Comparison of ENCODE assay signal across 20 cellular contexts in genomic region chr4:8211737-8212581, GRCh38. TPM values are rescaled to one million over a fixed set of nuclear protein-coding genes. Genes with fewer than 3 reads are reported as not detected.
DNase-seq lines count a peak whose midpoint lies in the region; ATAC-seq and TF ChIP-seq lines count a peak whose summit lies in the region.
"Had no signal": no experiment of that assay in that cellular context is flagged by ENCODE, and none has a peak within 500 bp of the region (broad histone marks: within the 10 kb centered on the region; RNA-seq: fewer than 3 reads in every experiment).

No MANE protein-coding gene starts in this region.

- no peaks in the 10 kb centered on the region for H3K79me1 ChIP-seq in mesendoderm (ENCODE audit: low read length)

- no peak overlapping the region for H2BK15ac ChIP-seq in mesendoderm (replicated peaks; ENCODE audit: low read depth)

- ATAC-seq in Right ventricle myocardium inferior: no peak
- ATAC-seq in heart right ventricle: no peak
- no peak for ATAC-seq in stimulated activated memory B cell treated with anti-CD40 and anti-IgM and Interleukin-4, amounts not matched to agents 10 μg/mL and 1 μg/mL and 100 μg/mL, for 72 hours
- ATAC-seq in CD8-positive, alpha-beta T cell: no peak
- no peak for ATAC-seq in GM21528 (IDR thresholded peaks at IDR 0.05; ENCODE audit: low FRiP score, unreplicated experiment)

- no peaks in the 10 kb centered on the region for H3K79me2 ChIP-seq in mesendoderm (ENCODE audit: control insufficient read depth, insufficient read depth, low read length)

- no peak overlapping the region for H2BK5ac ChIP-seq in mesendoderm (ENCODE audit: low read length)

- POLR2A ChIA-PET in CD8-positive, alpha-beta T cell (lab: Charles Lee): no interaction called here

- peaks cover 14% of the 10 kb centered on the region for H3K4me1 Mint-ChIP-seq in stimulated activated memory B cell treated with anti-CD40 and anti-IgM and Interleukin-4, amounts not matched to agents 10 μg/mL and 1 μg/mL and 100 μg/mL, for 72 hours
- peaks cover 4% of the 10 kb centered on the region for H3K4me1 Mint-ChIP-seq in CD8-positive, alpha-beta T cell (ENCODE audit: low read depth)

- no peak overlapping the region for H3K18ac ChIP-seq in mesendoderm (ENCODE audit: low read length)

- CTCF ChIA-PET in CD8-positive, alpha-beta T cell (lab: Charles Lee): no interaction called here

- H3K4me3 Mint-ChIP-seq in stimulated activated memory B cell treated with anti-CD40 and anti-IgM and Interleukin-4, amounts not matched to agents 10 μg/mL and 1 μg/mL and 100 μg/mL, for 72 hours: no peak overlapping the region
- H3K4me3 Mint-ChIP-seq in CD8-positive, alpha-beta T cell: no peak overlapping the region
- H3K4me3 Mint-ChIP-seq: CD8-positive, alpha-beta memory T cell had no signal

- no peak overlapping the region for H3K23ac ChIP-seq in mesendoderm (ENCODE audit: low read length)

- H3K9ac ChIP-seq in mesendoderm (ENCODE audit: low read length): no peak overlapping the region

- H4K8ac ChIP-seq in mesendoderm (ENCODE audit: low read depth, low read length): no peak overlapping the region

- intact Hi-C loops in Right ventricle myocardium inferior (cut with DNase I) (no loop called here), heart right ventricle (cut with DNase I) (loop anchor here in 1 of 10 donors (1.0 kb wide), 1 partner anchor 26 kb away; no protein-coding TSS in a partner anchor)
- intact Hi-C loops in CD8-positive, alpha-beta T cell (cut with DNase I, micrococcal nuclease): no loop called here

- H3K9me3 ChIP-seq in heart right ventricle (no peaks in the 10 kb centered on the region), WERI-Rb-1 (ENCODE audit: severe bottlenecking) (no peaks in the 10 kb centered on the region)
- H3K9me3 ChIP-seq in CD8-positive, alpha-beta T cell (ENCODE audit: low read length): no peaks in the 10 kb centered on the region

- DNase-seq in Right ventricle myocardium inferior (ENCODE audit: missing footprints) (peak; percentile 23), heart right ventricle (no peak), WERI-Rb-1 (peak; percentile 57), mesendoderm (no peak), NCI-H1048 (lab: John Stamatoyannopoulos, UW) (no peak)
- no peak for DNase-seq in CD8-positive, alpha-beta T cell
- DNase-seq: 8988T; CD8-positive, alpha-beta memory T cell; DMS53; EL; GOT3; KG1; NCI-H1417 treated with DMSO at 0.1 percent for 48 hours; NCI-H187 treated with DMSO at 0.1 percent for 48 hours; NCI-H345; NCI-H524 treated with DMSO at 0.1 percent for 48 hours; SIG-M5 had no signal

- H4K5ac ChIP-seq in mesendoderm (ENCODE audit: low read length): no peak overlapping the region

- 91% methylated on average over 22 of the region's 22 CpGs for WGBS in heart right ventricle, 2 donors
- WGBS in mesendoderm (ENCODE audit: extremely low coverage, insufficient coverage, low lambda C conversion rate): no CpG with 5 or more reads among the region's 22 CpGs

- no peak overlapping the region for H3K4ac ChIP-seq in mesendoderm (ENCODE audit: low read depth, low read length)

- peak overlapping the region; percentile 34 for H3K56ac ChIP-seq in mesendoderm (ENCODE audit: low read length)

- TF ChIP-seq CTCF in heart right ventricle (IDR thresholded peaks at IDR 0.05) (no peak), WERI-Rb-1 (IDR thresholded peaks at IDR 0.05; ENCODE audit: low read depth, low read length) (no peak)
- TF ChIP-seq CTCF in CD8-positive, alpha-beta T cell (IDR thresholded peaks at IDR 0.05): no peak

- H3K4me2 ChIP-seq in mesendoderm (ENCODE audit: low read length): no peak overlapping the region

- H3K4me3 ChIP-seq in heart right ventricle: no peak overlapping the region
- H3K4me3 ChIP-seq in WERI-Rb-1 (ENCODE audit: low read depth, low read length): no peak overlapping the region
- no peak overlapping the region for H3K4me3 ChIP-seq in mesendoderm (ENCODE audit: low read length)
- H3K4me3 ChIP-seq in CD8-positive, alpha-beta T cell (ENCODE audit: low read depth, low read length): no peak overlapping the region

- no peak overlapping the region for H2BK120ac ChIP-seq in mesendoderm (ENCODE audit: low read depth, low read length)

- no peaks in the 10 kb centered on the region for H3K27me3 ChIP-seq in heart right ventricle
- H3K27me3 ChIP-seq in WERI-Rb-1 (ENCODE audit: insufficient read depth, low read depth, severe bottlenecking): no peaks in the 10 kb centered on the region
- no peaks in the 10 kb centered on the region for H3K27me3 ChIP-seq in mesendoderm (ENCODE audit: insufficient read depth, low read length, poor library complexity)
- no peaks in the 10 kb centered on the region for H3K27me3 ChIP-seq in CD8-positive, alpha-beta T cell (ENCODE audit: insufficient read depth, low read length)

- H3K27me3 Mint-ChIP-seq in stimulated activated memory B cell treated with anti-CD40 and anti-IgM and Interleukin-4, amounts not matched to agents 10 μg/mL and 1 μg/mL and 100 μg/mL, for 72 hours: no peaks in the 10 kb centered on the region
- H3K27me3 Mint-ChIP-seq in CD8-positive, alpha-beta T cell (ENCODE audit: low read depth): no peaks in the 10 kb centered on the region
- H3K27me3 Mint-ChIP-seq: CD8-positive, alpha-beta memory T cell had no signal

- peaks cover 77% of the 10 kb centered on the region for H3K36me3 Mint-ChIP-seq in stimulated activated memory B cell treated with anti-CD40 and anti-IgM and Interleukin-4, amounts not matched to agents 10 μg/mL and 1 μg/mL and 100 μg/mL, for 72 hours
- peaks cover 51% of the 10 kb centered on the region for H3K36me3 Mint-ChIP-seq in CD8-positive, alpha-beta T cell

- no peaks in the 10 kb centered on the region for H3K9me3 Mint-ChIP-seq in stimulated activated memory B cell treated with anti-CD40 and anti-IgM and Interleukin-4, amounts not matched to agents 10 μg/mL and 1 μg/mL and 100 μg/mL, for 72 hours
- no peaks in the 10 kb centered on the region for H3K9me3 Mint-ChIP-seq in CD8-positive, alpha-beta T cell
- H3K9me3 Mint-ChIP-seq: CD8-positive, alpha-beta memory T cell had no signal

- H3K27ac Mint-ChIP-seq in stimulated activated memory B cell treated with anti-CD40 and anti-IgM and Interleukin-4, amounts not matched to agents 10 μg/mL and 1 μg/mL and 100 μg/mL, for 72 hours: peak overlapping the region; percentile 55
- no peak overlapping the region for H3K27ac Mint-ChIP-seq in CD8-positive, alpha-beta T cell

- no peak overlapping the region for H2AK5ac ChIP-seq in mesendoderm (ENCODE audit: low read length)

- H3K36me3 ChIP-seq in heart right ventricle (peaks cover 0 to 76% (median 0%) of the 10 kb centered on the region in 9 donors), WERI-Rb-1 (no peaks in the 10 kb centered on the region), mesendoderm (ENCODE audit: control insufficient read depth, insufficient read depth, low read length) (no peaks in the 10 kb centered on the region)
- no peaks in the 10 kb centered on the region for H3K36me3 ChIP-seq in CD8-positive, alpha-beta T cell (ENCODE audit: insufficient read depth, low read length)

- H3K4me1 ChIP-seq in heart right ventricle (peaks cover 0 to 32% (median 8%) of the 10 kb centered on the region in 9 donors), mesendoderm (ENCODE audit: control insufficient read depth, low read depth, low read length) (peaks cover 2% of the 10 kb centered on the region)
- H3K4me1 ChIP-seq in CD8-positive, alpha-beta T cell (ENCODE audit: insufficient read depth, low read length): no peaks in the 10 kb centered on the region

- H3K27ac ChIP-seq in heart right ventricle: no peak overlapping the region
- no peak overlapping the region; the same call in 1 of the 2 replicates for H3K27ac ChIP-seq in WERI-Rb-1
- no peak overlapping the region for H3K27ac ChIP-seq in mesendoderm (ENCODE audit: low read depth, low read length)
- H3K27ac ChIP-seq in CD8-positive, alpha-beta T cell (ENCODE audit: low read depth, low read length): no peak overlapping the region

RNA-seq across cellular contexts. Expression of gene SH3TC1, which starts 12.9 kb away (rescaled TPM):
- total RNA-seq in Right ventricle myocardium inferior (11.2 TPM), heart right ventricle (10 to 100 TPM in 7 of 10 donors, 1 to 10 TPM in 3; 7.4 to 22.8 (median 12.7) TPM)
- polyA plus RNA-seq in heart right ventricle: 1 to 10 TPM; 7.9 to 8.0 TPM
- polyA plus RNA-seq in mesendoderm (2013, experiment 1 of 2): 0.17 TPM
- polyA plus RNA-seq in mesendoderm (2013, experiment 2 of 2): 0.13 TPM
- 100 to 1,000 TPM in 1 of 2 experiments, 10 to 100 TPM in 1; 90.7 to 102 TPM for total RNA-seq in CD8-positive, alpha-beta T cell

RNA-seq across cellular contexts. Expression of gene ABLIM2, which starts 53.3 kb away (rescaled TPM):
- total RNA-seq in Right ventricle myocardium inferior (24.9 TPM), heart right ventricle (10 to 100 TPM; 11.6 to 27.8 (median 17.7) TPM)
- polyA plus RNA-seq in heart right ventricle: 1 to 10 TPM; 7.2 to 9.1 TPM
- 0.45 TPM for polyA plus RNA-seq in mesendoderm (2013, experiment 1 of 2)
- polyA plus RNA-seq in mesendoderm (2013, experiment 2 of 2): 0.55 TPM
- total RNA-seq in CD8-positive, alpha-beta T cell: 1 to 10 TPM; 1.2 to 1.6 TPM
- polyA plus RNA-seq: AG04450 had no signal

RNA-seq across cellular contexts. Expression of gene HTRA3, which starts 57.6 kb away (rescaled TPM):
- total RNA-seq in Right ventricle myocardium inferior (131 TPM), heart right ventricle (10 to 100 TPM; 20.2 to 82.5 (median 54.2) TPM)
- 10 to 100 TPM; 51.8 to 56.7 TPM for polyA plus RNA-seq in heart right ventricle
- polyA plus RNA-seq in mesendoderm (2013, experiment 1 of 2): 1.8 TPM
- 1.9 TPM for polyA plus RNA-seq in mesendoderm (2013, experiment 2 of 2)
- total RNA-seq in CD8-positive, alpha-beta T cell: not detected
- total RNA-seq: CD8-positive, alpha-beta memory T cell had no signal
- polyA plus RNA-seq: CD8-positive, alpha-beta memory T cell had no signal

Comparison
In these comparisons a context has a peak if more than half of its experiments do, and no peak if none do; other contexts are left out.
1. DNase-seq: peak in Right ventricle myocardium inferior (single experiment) and WERI-Rb-1 (single experiment); none in heart right ventricle (0 of 2), mesendoderm (single experiment), CD8-positive, alpha-beta T cell (0 of 7) and NCI-H1048 (single experiment).
2. RNA of gene ABLIM2, which starts 53.3 kb away (total RNA-seq): 24.9 TPM in Right ventricle myocardium inferior (single experiment) and 11.6 to 27.8 TPM in heart right ventricle; 1.2 to 1.6 TPM in CD8-positive, alpha-beta T cell; every median in the first group is over 4 times any median in the second.
3. RNA of gene HTRA3, which starts 57.6 kb away (total RNA-seq): 131 TPM in Right ventricle myocardium inferior (single experiment) and 20.2 to 82.5 TPM in heart right ventricle; not detected in CD8-positive, alpha-beta T cell; every median in the first group is over 10 times any median in the second.